8 cellular contexts compared by ENCODE assay signal in genomic region chrX:40651620-40652223, GRCh38. TPM values are rescaled to one million over a fixed set of nuclear protein-coding genes. Genes with fewer than 3 reads are reported as not detected.
A peak's percentile ranks its signal among the peaks of the same experiment; 100 is the strongest.
DNase-seq lines count a peak whose midpoint lies in the region; ATAC-seq and TF ChIP-seq lines count a peak whose summit lies in the region.

No MANE protein-coding gene starts in this region.

- H3K27ac Mint-ChIP-seq in T-helper 17 cell, result peak overlapping the region; percentile 82

- H3K4me3 ChIP-seq in spleen, result no peak overlapping the region

- 0 to 4% (median 3%) methylated on average over 3 of the region's 3 CpGs for WGBS in spleen, 5 donors

- H3K36me3 Mint-ChIP-seq in T-helper 17 cell (ENCODE audit: low read depth), result peaks cover 2% of the 10 kb centered on the region

- H3K9me3 ChIP-seq in T-helper 17 cell (ENCODE audit: control insufficient read depth, low read length, poor library complexity, severe bottlenecking) (no peaks in the 10 kb centered on the region), spleen (no peaks in the 10 kb centered on the region)

- H3K27me3 ChIP-seq in spleen (replicated peaks in 1 of 7), result no peaks in the 10 kb centered on the region

- no peak overlapping the region for H3K4me3 Mint-ChIP-seq in T-helper 17 cell

- TF ChIP-seq POLR2A in spleen (IDR thresholded peaks at IDR 0.05), result no peak

- peaks cover 0 to 15% (median 4%) of the 10 kb centered on the region in 6 donors for H3K4me1 ChIP-seq in spleen

- no peak for ATAC-seq in T-helper 17 cell
- ATAC-seq in GM21423 (IDR thresholded peaks at IDR 0.05; ENCODE audit: unreplicated experiment), result no peak
- ATAC-seq in GM18511 (IDR thresholded peaks at IDR 0.05; ENCODE audit: unreplicated experiment), result no peak

- intact Hi-C loops in spleen (cut with DNase I; ENCODE audit: low total_unique reads), result loop anchor here (5.0 kb wide), 1 partner anchor 141 kb away; no protein-coding TSS in a partner anchor

- DNase-seq in GF-D8 (lab: John Stamatoyannopoulos, UW) (peak; percentile 1), NCI-H1436 (lab: John Stamatoyannopoulos, UW) (peak; percentile 54), T-helper 17 cell (peak; percentile 37 to 53 (median 51)), anterior cingulate cortex (lab: John Stamatoyannopoulos, UW) (peak in 43 of 58 donors; percentile 0 to 76 (median 22)), hippocampal formation (lab: John Stamatoyannopoulos, UW) (peak; percentile 16 to 73), spleen (peak; percentile 83)

- TF ChIP-seq CTCF in spleen (IDR thresholded peaks at IDR 0.05 in 8 of 11, conservative IDR thresholded peaks at IDR 0.05 in 3 of 11), result peak; percentile 37 to 88 (median 73)

- no peak overlapping the region for H3K27ac ChIP-seq in spleen

- H3K27me3 Mint-ChIP-seq in T-helper 17 cell, result no peaks in the 10 kb centered on the region

- peaks cover 2% of the 10 kb centered on the region for H3K4me1 Mint-ChIP-seq in T-helper 17 cell

- H3K36me3 ChIP-seq in spleen, result peaks cover 0 to 45% (median 13%) of the 10 kb centered on the region in 6 donors

RNA-seq across cellular contexts. Expression of gene CXorf38, which starts 4.4 kb away (rescaled TPM):
- 10 to 100 TPM; 15.7 to 17.4 TPM for total RNA-seq in T-helper 17 cell
- total RNA-seq in spleen, result 10 to 100 TPM; 24.8 to 35.1 (median 28.5) TPM
- polyA plus RNA-seq in spleen, result 10 to 100 TPM in 2 of 3 donors, 1 to 10 TPM in 1; 9.4 to 13.7 (median 12.6) TPM

RNA-seq across cellular contexts. Expression of gene MPC1L, which starts 28.5 kb away (rescaled TPM):
- total RNA-seq in T-helper 17 cell (not detected), spleen (not detected)
- under 1 TPM in 1 of 3 donors, not detected in 2; 0.28 TPM for polyA plus RNA-seq in spleen

Comparison
In these comparisons a context has a peak if more than half of its experiments do, and no peak if none do; other contexts are left out.
1. DNase-seq: peak in every context shown above with its lines; median percentile 83 in spleen; 54 in NCI-H1436; 51 in T-helper 17 cell; 44 in hippocampal formation; 22 in anterior cingulate cortex; 1 in GF-D8.